ENCODE assay signal across 25 cellular contexts in the genomic region with DNA sequence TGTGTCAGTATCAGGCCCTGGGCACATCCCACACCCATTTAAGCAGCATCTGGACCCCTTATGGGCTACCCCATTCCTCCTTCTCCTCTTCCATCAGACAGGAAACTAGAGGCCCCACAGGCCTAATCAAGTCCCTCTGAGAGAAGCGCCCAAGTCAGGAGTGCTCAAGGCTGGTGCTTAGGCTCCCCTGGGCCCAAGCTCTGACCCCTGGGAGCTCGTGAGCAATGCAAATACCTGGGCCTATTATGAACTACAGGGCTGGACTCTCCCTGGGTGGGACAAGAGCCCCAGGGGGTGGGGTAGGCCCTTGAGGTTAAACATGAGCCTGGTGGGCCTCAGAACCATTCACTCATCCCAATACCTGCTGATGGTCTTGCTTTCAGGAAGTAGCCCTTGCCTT. TPM values are rescaled to one million over a fixed set of nuclear protein-coding genes. Genes with fewer than 3 reads are reported as not detected.
"Had no signal": no experiment of that assay in that cellular context is flagged by ENCODE, and none has a peak within 500 bp of the region (broad histone marks: within the 10 kb centered on the region; RNA-seq: fewer than 3 reads in every experiment).

No MANE protein-coding gene starts in this region.

- H3K36me3 ChIP-seq: colonic mucosa had no signal

- ATAC-seq: effector memory CD8-positive, alpha-beta T cell; esophagus mucosa; foreskin keratinocyte; gastrocnemius medialis; gastroesophageal sphincter; heart left ventricle; heart right ventricle had no signal

- H3K9me3 Mint-ChIP-seq: dendritic cell treated with granulocyte-macrophage colony-stimulating factor and Interleukin-4, amounts not matched to agents 40 ng/mL and 50 ng/mL, for 4 days; effector memory CD8-positive, alpha-beta T cell; endodermal cell had no signal

- DNase-seq: colonic mucosa; cortex of kidney; dermis blood vessel endothelial cell; dorsolateral prefrontal cortex; effector CD4-positive, alpha-beta T cell; effector CD8-positive, alpha-beta T cell; effector memory CD4-positive, alpha-beta T cell; effector memory CD8-positive, alpha-beta T cell; endodermal cell; esophagus squamous epithelium; foreskin fibroblast; foreskin keratinocyte; foreskin melanocyte; gastrocnemius medialis; glutamatergic neuron; head of caudate nucleus; heart left ventricle; heart right ventricle had no signal

- H3K4me3 ChIP-seq: colonic mucosa, coronary artery, dorsolateral prefrontal cortex, esophagus muscularis mucosa, esophagus squamous epithelium, gastrocnemius medialis, gastroesophageal sphincter, heart left ventricle, heart right ventricle had no signal

- H3K27ac ChIP-seq: colonic mucosa, coronary artery, dorsolateral prefrontal cortex, epithelial cell of prostate, esophagus muscularis mucosa, esophagus squamous epithelium, foreskin keratinocyte, gastrocnemius medialis, gastroesophageal sphincter, heart left ventricle, heart right ventricle had no signal

- H3K9me3 ChIP-seq: colonic mucosa, esophagus muscularis mucosa, esophagus squamous epithelium, gastrocnemius medialis, gastroesophageal sphincter, heart left ventricle, heart right ventricle had no signal

- H3K27ac Mint-ChIP-seq: dendritic cell treated with granulocyte-macrophage colony-stimulating factor and Interleukin-4, amounts not matched to agents 40 ng/mL and 50 ng/mL, for 4 days; effector memory CD8-positive, alpha-beta T cell; endodermal cell had no signal

- H3K4me1 ChIP-seq: colonic mucosa, esophagus muscularis mucosa, esophagus squamous epithelium, foreskin keratinocyte, gastrocnemius medialis, gastroesophageal sphincter, heart left ventricle, heart right ventricle had no signal

- H3K4me3 Mint-ChIP-seq: dendritic cell treated with granulocyte-macrophage colony-stimulating factor and Interleukin-4, amounts not matched to agents 40 ng/mL and 50 ng/mL, for 4 days; effector memory CD8-positive, alpha-beta T cell; endodermal cell had no signal

- H3K27me3 ChIP-seq: colonic mucosa, dorsolateral prefrontal cortex, esophagus muscularis mucosa, esophagus squamous epithelium, foreskin keratinocyte, gastrocnemius medialis, gastroesophageal sphincter, heart left ventricle, heart right ventricle had no signal

RNA-seq across cellular contexts. Expression of a gene that starts 57.4 kb away (rescaled TPM):
- total RNA-seq: fibroblast of villous mesenchyme had no signal
